Comparison of ENCODE assay signal across 1 cellular context in genomic region chr16:8173111-8173644, GRCh38.
TF ChIP-seq lines count a peak whose summit lies in the region.

No MANE protein-coding gene starts in this region.

TF ChIP-seq in HepG2, 621 proteins besides CTCF, POLR2A, EP300 and RAD21 (continued from another document and continues in another):
- TF ChIP-seq HNF1A (IDR thresholded peaks at IDR 0.05; ENCODE audit: low read depth) (no peak), HNF1A (CRISPR knock-in tag; IDR thresholded peaks at IDR 0.05; ENCODE audit: borderline replicate concordance) (no peak; the same call in 1 of the 2 replicates), SCMH1 (CRISPR knock-in tag; IDR thresholded peaks at IDR 0.05; ENCODE audit: borderline replicate concordance) (no peak), ZNF543 (CRISPR knock-in tag; IDR thresholded peaks at IDR 0.05) (no peak), ZNF7 (CRISPR knock-in tag; IDR thresholded peaks at IDR 0.05) (no peak; the same call in 1 of the 2 replicates), YEATS2 (CRISPR knock-in tag; IDR thresholded peaks at IDR 0.05; ENCODE audit: borderline replicate concordance) (peak; percentile 53; the same call in 1 of the 2 replicates), AFF4 (CRISPR knock-in tag; IDR thresholded peaks at IDR 0.05) (no peak), GZF1 (CRISPR knock-in tag; IDR thresholded peaks at IDR 0.05) (no peak), ATF6 (CRISPR knock-in tag; conservative IDR thresholded peaks at IDR 0.05) (no peak), ZNF251 (CRISPR knock-in tag; IDR thresholded peaks at IDR 0.05) (no peak), DDIT3 (CRISPR knock-in tag; IDR thresholded peaks at IDR 0.05) (no peak), RBAK (CRISPR knock-in tag; IDR thresholded peaks at IDR 0.05) (no peak), NR2F2 (IDR thresholded peaks at IDR 0.05; ENCODE audit: borderline replicate concordance, low read depth) (peak; percentile 94), ZMYM2 (CRISPR knock-in tag; IDR thresholded peaks at IDR 0.05) (no peak), ISX (CRISPR knock-in tag; conservative IDR thresholded peaks at IDR 0.05) (no peak), RAD51 (IDR thresholded peaks at IDR 0.05; ENCODE audit: borderline replicate concordance) (no peak), MAF1 (CRISPR knock-in tag; IDR thresholded peaks at IDR 0.05; ENCODE audit: borderline replicate concordance) (no peak; the same call in 1 of the 2 replicates), CENPX (CRISPR knock-in tag; IDR thresholded peaks at IDR 0.05) (no peak), MZF1 (CRISPR knock-in tag; IDR thresholded peaks at IDR 0.05; ENCODE audit: borderline replicate concordance) (no peak), ATF2 (CRISPR knock-in tag; IDR thresholded peaks at IDR 0.05) (peak; percentile 65), EZH2 (conservative IDR thresholded peaks at IDR 0.05; ENCODE audit: low read depth, low read length) (no peak), KAT7 (CRISPR knock-in tag; IDR thresholded peaks at IDR 0.05; ENCODE audit: borderline replicate concordance) (no peak), ZNF235 (CRISPR knock-in tag; IDR thresholded peaks at IDR 0.05; ENCODE audit: borderline replicate concordance) (no peak), ELF1 (CRISPR knock-in tag; IDR thresholded peaks at IDR 0.05) (peak; percentile 46; the same call in 1 of the 2 replicates), POGZ (CRISPR knock-in tag; IDR thresholded peaks at IDR 0.05) (peak; percentile 70), ZGPAT (CRISPR knock-in tag; IDR thresholded peaks at IDR 0.05) (peak; percentile 81), IRF2 (CRISPR knock-in tag; IDR thresholded peaks at IDR 0.05) (peak; percentile 88), AGO1 (IDR thresholded peaks at IDR 0.05; ENCODE audit: low read depth, low read length, poor library complexity, severe bottlenecking) (no peak), FOSL1 (CRISPR knock-in tag; IDR thresholded peaks at IDR 0.05; ENCODE audit: borderline replicate concordance) (peak; percentile 82), ZBTB3 (CRISPR knock-in tag; IDR thresholded peaks at IDR 0.05; ENCODE audit: borderline replicate concordance, low read depth) (no peak), TEAD3 (CRISPR knock-in tag; optimal IDR thresholded peaks at IDR 0.05; ENCODE audit: borderline replicate concordance) (peak; percentile 99), HMG20B (CRISPR knock-in tag; conservative IDR thresholded peaks at IDR 0.05) (peak; percentile 72; the same call in 1 of the 2 replicates), PPARG (CRISPR knock-in tag; conservative IDR thresholded peaks at IDR 0.05) (peak; percentile 53; the same call in 1 of the 2 replicates)
- TF ChIP-seq, protein P1, sequence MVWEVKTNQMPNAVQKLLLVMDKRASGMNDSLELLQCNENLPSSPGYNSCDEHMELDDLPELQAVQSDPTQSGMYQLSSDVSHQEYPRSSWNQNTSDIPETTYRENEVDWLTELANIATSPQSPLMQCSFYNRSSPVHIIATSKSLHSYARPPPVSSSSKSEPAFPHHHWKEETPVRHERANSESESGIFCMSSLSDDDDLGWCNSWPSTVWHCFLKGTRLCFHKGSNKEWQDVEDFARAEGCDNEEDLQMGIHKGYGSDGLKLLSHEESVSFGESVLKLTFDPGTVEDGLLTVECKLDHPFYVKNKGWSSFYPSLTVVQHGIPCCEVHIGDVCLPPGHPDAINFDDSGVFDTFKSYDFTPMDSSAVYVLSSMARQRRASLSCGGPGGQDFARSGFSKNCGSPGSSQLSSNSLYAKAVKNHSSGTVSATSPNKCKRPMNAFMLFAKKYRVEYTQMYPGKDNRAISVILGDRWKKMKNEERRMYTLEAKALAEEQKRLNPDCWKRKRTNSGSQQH (CRISPR knock-in tag; IDR thresholded peaks at IDR 0.05; ENCODE audit: low read depth), result peak; percentile 83; the same call in 1 of the 2 replicates
- TF ChIP-seq, protein P2, sequence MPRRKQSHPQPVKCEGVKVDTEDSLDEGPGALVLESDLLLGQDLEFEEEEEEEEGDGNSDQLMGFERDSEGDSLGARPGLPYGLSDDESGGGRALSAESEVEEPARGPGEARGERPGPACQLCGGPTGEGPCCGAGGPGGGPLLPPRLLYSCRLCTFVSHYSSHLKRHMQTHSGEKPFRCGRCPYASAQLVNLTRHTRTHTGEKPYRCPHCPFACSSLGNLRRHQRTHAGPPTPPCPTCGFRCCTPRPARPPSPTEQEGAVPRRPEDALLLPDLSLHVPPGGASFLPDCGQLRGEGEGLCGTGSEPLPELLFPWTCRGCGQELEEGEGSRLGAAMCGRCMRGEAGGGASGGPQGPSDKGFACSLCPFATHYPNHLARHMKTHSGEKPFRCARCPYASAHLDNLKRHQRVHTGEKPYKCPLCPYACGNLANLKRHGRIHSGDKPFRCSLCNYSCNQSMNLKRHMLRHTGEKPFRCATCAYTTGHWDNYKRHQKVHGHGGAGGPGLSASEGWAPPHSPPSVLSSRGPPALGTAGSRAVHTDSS (CRISPR knock-in tag; conservative IDR thresholded peaks at IDR 0.05), result no peak
- TF ChIP-seq, protein P3, sequence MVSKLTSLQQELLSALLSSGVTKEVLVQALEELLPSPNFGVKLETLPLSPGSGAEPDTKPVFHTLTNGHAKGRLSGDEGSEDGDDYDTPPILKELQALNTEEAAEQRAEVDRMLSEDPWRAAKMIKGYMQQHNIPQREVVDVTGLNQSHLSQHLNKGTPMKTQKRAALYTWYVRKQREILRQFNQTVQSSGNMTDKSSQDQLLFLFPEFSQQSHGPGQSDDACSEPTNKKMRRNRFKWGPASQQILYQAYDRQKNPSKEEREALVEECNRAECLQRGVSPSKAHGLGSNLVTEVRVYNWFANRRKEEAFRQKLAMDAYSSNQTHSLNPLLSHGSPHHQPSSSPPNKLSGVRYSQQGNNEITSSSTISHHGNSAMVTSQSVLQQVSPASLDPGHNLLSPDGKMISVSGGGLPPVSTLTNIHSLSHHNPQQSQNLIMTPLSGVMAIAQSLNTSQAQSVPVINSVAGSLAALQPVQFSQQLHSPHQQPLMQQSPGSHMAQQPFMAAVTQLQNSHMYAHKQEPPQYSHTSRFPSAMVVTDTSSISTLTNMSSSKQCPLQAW (CRISPR knock-in tag; IDR thresholded peaks at IDR 0.05), result peak; percentile 83
- TF ChIP-seq, protein P4, sequence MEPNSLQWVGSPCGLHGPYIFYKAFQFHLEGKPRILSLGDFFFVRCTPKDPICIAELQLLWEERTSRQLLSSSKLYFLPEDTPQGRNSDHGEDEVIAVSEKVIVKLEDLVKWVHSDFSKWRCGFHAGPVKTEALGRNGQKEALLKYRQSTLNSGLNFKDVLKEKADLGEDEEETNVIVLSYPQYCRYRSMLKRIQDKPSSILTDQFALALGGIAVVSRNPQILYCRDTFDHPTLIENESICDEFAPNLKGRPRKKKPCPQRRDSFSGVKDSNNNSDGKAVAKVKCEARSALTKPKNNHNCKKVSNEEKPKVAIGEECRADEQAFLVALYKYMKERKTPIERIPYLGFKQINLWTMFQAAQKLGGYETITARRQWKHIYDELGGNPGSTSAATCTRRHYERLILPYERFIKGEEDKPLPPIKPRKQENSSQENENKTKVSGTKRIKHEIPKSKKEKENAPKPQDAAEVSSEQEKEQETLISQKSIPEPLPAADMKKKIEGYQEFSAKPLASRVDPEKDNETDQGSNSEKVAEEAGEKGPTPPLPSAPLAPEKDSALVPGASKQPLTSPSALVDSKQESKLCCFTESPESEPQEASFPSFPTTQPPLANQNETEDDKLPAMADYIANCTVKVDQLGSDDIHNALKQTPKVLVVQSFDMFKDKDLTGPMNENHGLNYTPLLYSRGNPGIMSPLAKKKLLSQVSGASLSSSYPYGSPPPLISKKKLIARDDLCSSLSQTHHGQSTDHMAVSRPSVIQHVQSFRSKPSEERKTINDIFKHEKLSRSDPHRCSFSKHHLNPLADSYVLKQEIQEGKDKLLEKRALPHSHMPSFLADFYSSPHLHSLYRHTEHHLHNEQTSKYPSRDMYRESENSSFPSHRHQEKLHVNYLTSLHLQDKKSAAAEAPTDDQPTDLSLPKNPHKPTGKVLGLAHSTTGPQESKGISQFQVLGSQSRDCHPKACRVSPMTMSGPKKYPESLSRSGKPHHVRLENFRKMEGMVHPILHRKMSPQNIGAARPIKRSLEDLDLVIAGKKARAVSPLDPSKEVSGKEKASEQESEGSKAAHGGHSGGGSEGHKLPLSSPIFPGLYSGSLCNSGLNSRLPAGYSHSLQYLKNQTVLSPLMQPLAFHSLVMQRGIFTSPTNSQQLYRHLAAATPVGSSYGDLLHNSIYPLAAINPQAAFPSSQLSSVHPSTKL (CRISPR knock-in tag; IDR thresholded peaks at IDR 0.05), result peak; percentile 81
